In the genomic region with DNA sequence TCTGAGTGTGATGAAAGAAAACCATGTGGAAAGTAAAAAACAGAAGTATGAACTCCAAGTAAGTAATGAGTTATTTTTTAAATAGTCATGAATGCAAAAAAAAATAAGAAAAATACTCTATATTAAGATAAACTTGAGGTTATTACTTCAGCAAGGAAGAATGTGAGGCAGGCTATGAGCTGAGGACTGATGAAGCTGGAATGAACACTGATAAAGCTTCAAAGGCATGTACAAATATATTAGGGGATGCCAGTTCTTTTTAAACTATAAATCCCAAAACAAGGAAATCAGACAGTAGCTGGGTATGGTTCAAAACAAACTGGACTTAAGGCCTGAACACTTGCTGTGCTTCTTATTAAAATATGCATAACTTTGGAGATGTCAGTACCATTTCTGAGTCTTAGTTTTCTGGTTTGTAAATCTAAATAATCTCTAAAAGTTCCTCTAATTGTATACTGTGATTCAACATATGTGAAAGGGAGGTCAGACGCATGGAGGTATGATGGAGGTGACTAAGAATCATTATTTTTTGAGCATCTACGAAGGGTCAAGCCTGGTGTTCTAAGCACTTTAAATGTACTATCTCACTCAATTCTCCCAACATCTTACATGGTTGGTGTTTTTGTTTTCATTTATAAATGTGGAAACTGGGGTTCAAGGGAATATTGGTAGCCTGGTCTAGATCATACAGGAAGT, we compare ENCODE assay signal across 1 cellular context.
TF ChIP-seq lines count a peak whose summit lies in the region.

No MANE protein-coding gene starts in this region.

TF ChIP-seq in IMR-90, 13 proteins besides CTCF, POLR2A, EP300 and RAD21:
- TF ChIP-seq SMC3 (IDR thresholded peaks at IDR 0.05; ENCODE audit: low read depth, low read length) (no peak), RCOR1 (IDR thresholded peaks at IDR 0.05; ENCODE audit: insufficient replicate concordance, low read length) (no peak), MXI1 (IDR thresholded peaks at IDR 0.05; ENCODE audit: borderline replicate concordance, low read depth, low read length) (no peak), FOS (IDR thresholded peaks at IDR 0.05; ENCODE audit: low read depth, low read length) (no peak), CHD1 (IDR thresholded peaks at IDR 0.05; ENCODE audit: low read depth, low read length) (no peak), MAFK (IDR thresholded peaks at IDR 0.05; ENCODE audit: low read depth, low read length) (no peak), RFX5 (IDR thresholded peaks at IDR 0.05; ENCODE audit: low read depth, low read length) (no peak), CEBPB (IDR thresholded peaks at IDR 0.05; ENCODE audit: low read depth, low read length) (no peak), NFE2L2 (IDR thresholded peaks at IDR 0.05; ENCODE audit: low read depth, low read length) (no peak), MAZ (IDR thresholded peaks at IDR 0.05; ENCODE audit: borderline replicate concordance, low read depth, low read length) (no peak), BHLHE40 (IDR thresholded peaks at IDR 0.05; ENCODE audit: low read depth, low read length) (no peak)
- TF ChIP-seq, protein P1, sequence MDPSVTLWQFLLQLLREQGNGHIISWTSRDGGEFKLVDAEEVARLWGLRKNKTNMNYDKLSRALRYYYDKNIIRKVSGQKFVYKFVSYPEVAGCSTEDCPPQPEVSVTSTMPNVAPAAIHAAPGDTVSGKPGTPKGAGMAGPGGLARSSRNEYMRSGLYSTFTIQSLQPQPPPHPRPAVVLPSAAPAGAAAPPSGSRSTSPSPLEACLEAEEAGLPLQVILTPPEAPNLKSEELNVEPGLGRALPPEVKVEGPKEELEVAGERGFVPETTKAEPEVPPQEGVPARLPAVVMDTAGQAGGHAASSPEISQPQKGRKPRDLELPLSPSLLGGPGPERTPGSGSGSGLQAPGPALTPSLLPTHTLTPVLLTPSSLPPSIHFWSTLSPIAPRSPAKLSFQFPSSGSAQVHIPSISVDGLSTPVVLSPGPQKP (IDR thresholded peaks at IDR 0.05; ENCODE audit: borderline replicate concordance, low read depth, low read length), result no peak
- TF ChIP-seq, protein P2, sequence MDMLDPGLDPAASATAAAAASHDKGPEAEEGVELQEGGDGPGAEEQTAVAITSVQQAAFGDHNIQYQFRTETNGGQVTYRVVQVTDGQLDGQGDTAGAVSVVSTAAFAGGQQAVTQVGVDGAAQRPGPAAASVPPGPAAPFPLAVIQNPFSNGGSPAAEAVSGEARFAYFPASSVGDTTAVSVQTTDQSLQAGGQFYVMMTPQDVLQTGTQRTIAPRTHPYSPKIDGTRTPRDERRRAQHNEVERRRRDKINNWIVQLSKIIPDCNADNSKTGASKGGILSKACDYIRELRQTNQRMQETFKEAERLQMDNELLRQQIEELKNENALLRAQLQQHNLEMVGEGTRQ (IDR thresholded peaks at IDR 0.05; ENCODE audit: low read depth, low read length), result no peak
TF ChIP-seq in IMR-90: peak in this region for 0.
